ENCODE assay signal across 8 cellular contexts in the genomic region with DNA sequence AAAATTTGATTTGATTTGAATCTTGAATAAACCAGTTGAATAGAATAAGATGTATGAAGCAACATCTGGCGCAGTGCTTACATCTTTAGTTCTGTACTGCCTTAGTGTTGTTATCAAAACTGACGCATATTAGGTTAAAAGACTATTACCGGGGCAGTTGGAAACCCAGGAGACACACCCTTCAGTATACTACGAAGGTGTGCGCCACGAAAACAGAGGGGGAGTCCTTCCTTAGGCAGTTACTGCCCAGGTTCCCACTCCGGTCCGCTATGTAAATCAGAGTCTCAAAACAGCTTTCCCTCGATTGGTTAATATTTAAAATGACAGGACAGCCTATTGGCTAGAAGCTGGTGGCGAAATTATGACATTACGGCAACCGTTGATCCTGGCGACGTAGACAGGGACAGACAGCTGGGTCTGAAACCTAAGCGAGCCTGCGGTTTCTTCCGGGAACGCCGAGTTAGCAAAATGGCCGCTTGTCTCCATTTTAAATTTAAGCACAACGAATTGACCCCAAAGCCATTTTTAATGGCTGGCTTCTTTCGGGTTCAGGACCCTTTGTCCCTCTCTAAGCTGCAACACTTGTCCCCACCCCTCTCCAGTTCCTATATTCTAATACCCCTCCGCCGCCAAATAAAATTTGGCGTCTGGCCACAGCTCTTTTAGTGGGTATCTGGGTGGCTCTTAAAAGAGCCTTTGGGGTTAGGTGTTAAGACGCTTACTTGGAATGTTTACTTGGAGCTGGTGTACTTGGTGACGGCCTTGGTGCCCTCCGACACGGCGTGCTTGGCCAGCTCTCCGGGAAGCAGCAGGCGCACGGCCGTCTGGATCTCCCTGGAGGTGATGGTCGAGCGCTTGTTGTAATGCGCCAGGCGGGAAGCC. TPM values are rescaled to one million over a fixed set of nuclear protein-coding genes. Genes with fewer than 3 reads are reported as not detected.
DNase-seq lines count a peak whose midpoint lies in the region; ATAC-seq and TF ChIP-seq lines count a peak whose summit lies in the region.

No MANE protein-coding gene starts in this region.

- H3K23me2 ChIP-seq in H9 (ENCODE audit: insufficient read length, low read depth, low read length, poor library complexity, severe bottlenecking), result peaks cover 9% of the 10 kb centered on the region

- H3K4me1 Mint-ChIP-seq in H9, result peaks cover 29 to 34% of the 10 kb centered on the region in 2 experiments
- peaks cover 38% of the 10 kb centered on the region for H3K4me1 Mint-ChIP-seq in nephron

- TF ChIP-seq CTCF in H9 (conservative IDR thresholded peaks at IDR 0.05), result no peak
- no peak for TF ChIP-seq CTCF in nephron (IDR thresholded peaks at IDR 0.05; ENCODE audit: unreplicated experiment in 3 of 3)

- peak overlapping the region; percentile 81; the same call in 1 of the 2 replicates for H3K14ac ChIP-seq in H9 (ENCODE audit: insufficient read depth, low read length)

- H3K4me3 Mint-ChIP-seq in H9 (peak overlapping the region; percentile 99 to 100), nephron (peak overlapping the region; percentile 94 to 96 (median 95))

- H3K36me3 Mint-ChIP-seq in H9 (ENCODE audit: insufficient read depth in 1 of 3, low read depth in 3 of 3) (peaks cover 4 to 15% (median 4%) of the 10 kb centered on the region in 3 experiments; a peak in 6 of 7 replicates), nephron (ENCODE audit: low read depth) (peaks cover 10% of the 10 kb centered on the region)

- peak overlapping the region; percentile 31 for H2BK120ac ChIP-seq in H9 (ENCODE audit: low read depth, low read length, poor library complexity, severe bottlenecking)

- H4K20me1 ChIP-seq in H9 (ENCODE audit: control insufficient read depth, insufficient read depth, insufficient read length), result no peaks in the 10 kb centered on the region

- H3K4ac ChIP-seq in H9 (ENCODE audit: low read depth, low read length), result no peak overlapping the region; the same call in 1 of the 2 replicates

- peak overlapping the region; percentile 93 for H3K9ac ChIP-seq in H9 (ENCODE audit: extremely low read depth, insufficient read length, low read length)

- H2BK5ac ChIP-seq in H9 (ENCODE audit: insufficient read length, low read length), result no peak overlapping the region

- peak; percentile 99 for DNase-seq in ELR (ENCODE audit: low read depth)
- DNase-seq in H9, result peak; percentile 96
- peak; percentile 92 for DNase-seq in MG63
- peak; percentile 98 to 99 for DNase-seq in SHP77 (lab: John Stamatoyannopoulos, UW)
- DNase-seq in activated gamma-delta T cell (lab: John Stamatoyannopoulos, UW), result peak; percentile 22
- DNase-seq in fibroblast of the conjunctiva (ENCODE audit: low read depth), result peak; percentile 100
- DNase-seq in stimulated activated naive CD8-positive, alpha-beta T cell treated with anti-CD3 and anti-CD28 coated beads, Interleukin-15, Interleukin-2, amounts not matched to agents 100 U/mL and 50 U/mL, for 24 hours, result peak; percentile 92

- peaks cover 3 to 7% of the 10 kb centered on the region in 2 experiments for H3K9me3 Mint-ChIP-seq in H9
- H3K9me3 Mint-ChIP-seq in nephron, result no peaks in the 10 kb centered on the region

- peaks cover 8% of the 10 kb centered on the region; the same call in 1 of the 2 replicates for H3K27me3 Mint-ChIP-seq in H9 (ENCODE audit: low read depth)
- no peaks in the 10 kb centered on the region for H3K27me3 Mint-ChIP-seq in nephron (ENCODE audit: low read depth)

- H3K9me3 ChIP-seq in H9 (ENCODE audit: control insufficient read depth, low read depth, low read length), result no peaks in the 10 kb centered on the region
- no peaks in the 10 kb centered on the region for H3K9me3 ChIP-seq in MG63

- H3K36me3 ChIP-seq in MG63, result peaks cover 6% of the 10 kb centered on the region; the same call in 1 of the 2 replicates

- H2AK5ac ChIP-seq in H9 (ENCODE audit: insufficient read length, low read length), result no peak overlapping the region

- no peak overlapping the region for H2AFZ ChIP-seq in H9 (ENCODE audit: low read length)

- peak overlapping the region; percentile 92 for H3K27ac ChIP-seq in H9 (ENCODE audit: insufficient read length, low read depth, low read length)

- H2BK15ac ChIP-seq in H9 (ENCODE audit: low read depth, low read length), result no peak overlapping the region

- WGBS in H9 (ENCODE audit: extremely low coverage, insufficient read length, low lambda C conversion rate), result no CpG with 5 or more reads among the region's 38 CpGs

- no peak overlapping the region for H3K23ac ChIP-seq in H9 (ENCODE audit: insufficient read length, low read depth, low read length)

- H3K4me2 ChIP-seq in H9 (ENCODE audit: insufficient read depth, insufficient read length, low read length), result peak overlapping the region; percentile 77

- no peak overlapping the region for H3K56ac ChIP-seq in H9 (ENCODE audit: insufficient read length, low read depth, low read length)

- peak overlapping the region; percentile 69 for H3K4me3 ChIP-seq in MG63

- peaks cover 6% of the 10 kb centered on the region; the same call in 1 of the 2 replicates for H3K79me2 ChIP-seq in H9 (ENCODE audit: insufficient read depth, low read length)

- no peak overlapping the region for H4K8ac ChIP-seq in H9 (replicated peaks; ENCODE audit: insufficient read length, low read depth, low read length)

- H3K27me3 ChIP-seq in H9 (ENCODE audit: insufficient read depth, low read length) (no peaks in the 10 kb centered on the region), MG63 (no peaks in the 10 kb centered on the region)

- peak overlapping the region; percentile 82 for H3K18ac ChIP-seq in H9 (ENCODE audit: insufficient read length, low read depth, low read length)

- H3K4me1 ChIP-seq in H9 (ENCODE audit: insufficient read depth, low read length), result no peaks in the 10 kb centered on the region

- H4K5ac ChIP-seq in H9 (ENCODE audit: insufficient read length, low read depth, low read length), result peak overlapping the region; percentile 8

- H3T11ph ChIP-seq in H9 (ENCODE audit: low read length), result no peak overlapping the region

- no peak overlapping the region for H2BK20ac ChIP-seq in H9 (ENCODE audit: low read depth, low read length, poor library complexity, severe bottlenecking)

- H2BK12ac ChIP-seq in H9 (ENCODE audit: insufficient read length, low read depth, low read length), result no peak overlapping the region

- H3K79me1 ChIP-seq in H9 (ENCODE audit: insufficient read depth, low read depth, low read length, poor library complexity, severe bottlenecking), result no peaks in the 10 kb centered on the region

- H3K27ac Mint-ChIP-seq in H9 (peak overlapping the region; percentile 99 to 100 (median 100)), nephron (peak overlapping the region; percentile 97 to 99 (median 99))

- peak; percentile 62 for ATAC-seq in stimulated activated naive CD8-positive, alpha-beta T cell treated with anti-CD3 and anti-CD28 coated beads, Interleukin-15, Interleukin-2, amounts not matched to agents 100 U/mL and 50 U/mL, for 24 hours

- no peak overlapping the region for H4K91ac ChIP-seq in H9 (ENCODE audit: insufficient read length, low read depth, low read length)

RNA-seq across cellular contexts. Expression of a gene that starts 35.8 kb away (rescaled TPM):
- 0.29 and 0.98 TPM in 2 replicates for total RNA-seq in H9 (2021)
- total RNA-seq in MG63 (2014; rRNA removed; shearing (Covaris generic); ENCODE audit: low replicate concordance), result 7.7 and 9.1 TPM in 2 replicates

Comparison
In these comparisons a context has a peak if more than half of its experiments do, and no peak if none do; other contexts are left out.
1. Peak in every context shown above with its lines: DNase-seq, ATAC-seq, H3K4me3 ChIP-seq and H3K27ac ChIP-seq.
2. DNase-seq: peak in every context shown above with its lines; median percentile 100 in fibroblast of the conjunctiva; 99 in ELR; 98 in SHP77; 96 in H9; 92 in MG63; 92 in stimulated activated naive CD8-positive, alpha-beta T cell treated with anti-CD3 and anti-CD28 coated beads, Interleukin-15, Interleukin-2, amounts not matched to agents 100 U/mL and 50 U/mL, for 24 hours; 22 in activated gamma-delta T cell.